Comparison of ENCODE assay signal across 12 cellular contexts in the genomic region with DNA sequence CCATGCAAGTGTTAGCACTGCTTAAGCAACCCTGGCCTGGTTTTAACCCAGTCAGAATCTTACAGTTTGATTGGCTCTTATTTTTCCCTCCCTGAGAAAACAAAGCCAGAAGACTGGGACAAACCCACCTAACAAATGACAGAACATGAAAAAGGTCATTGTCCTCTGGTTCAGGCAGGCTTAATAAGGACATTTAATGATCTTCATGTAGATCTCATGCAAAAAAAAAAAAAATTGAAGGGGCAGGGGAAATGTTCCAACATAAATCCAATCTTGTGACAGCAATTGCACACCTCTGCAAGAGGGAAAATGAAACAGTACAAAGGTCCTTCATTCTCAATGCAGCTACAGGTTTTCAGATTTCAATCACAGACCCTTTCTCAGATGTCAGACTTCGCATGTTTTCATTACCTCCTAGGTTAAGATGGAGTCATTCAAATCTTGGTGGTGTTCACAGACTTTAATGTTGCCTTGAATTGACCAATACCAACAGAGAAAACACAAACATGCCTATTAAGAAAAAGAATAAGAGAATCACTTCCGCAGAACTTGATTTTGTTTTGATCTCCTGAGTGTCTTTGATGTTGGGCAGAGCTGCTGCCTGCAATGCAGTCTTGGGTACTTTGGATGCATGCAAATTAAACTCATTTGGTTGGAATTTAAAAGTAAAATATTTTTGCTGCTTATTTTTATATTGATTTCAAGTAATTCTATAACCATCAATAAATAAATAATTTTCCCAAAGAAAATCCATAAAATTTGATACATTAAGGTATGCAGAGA.
"Had no signal": no experiment of that assay in that cellular context is flagged by ENCODE, and none has a peak within 500 bp of the region (broad histone marks: within the 10 kb centered on the region; RNA-seq: fewer than 3 reads in every experiment).

No MANE protein-coding gene starts in this region.

- H3K27me3 ChIP-seq: hepatocyte, transverse colon had no signal

- ATAC-seq: right cardiac atrium; stimulated activated memory B cell treated with anti-CD40 and anti-IgM and Interleukin-4, amounts not matched to agents 10 μg/mL and 1 μg/mL and 100 μg/mL, for 72 hours had no signal

- H3K36me3 Mint-ChIP-seq: stimulated activated memory B cell treated with anti-CD40 and anti-IgM and Interleukin-4, amounts not matched to agents 10 μg/mL and 1 μg/mL and 100 μg/mL, for 72 hours had no signal

- H3K36me3 ChIP-seq: transverse colon had no signal

- H3K4me1 Mint-ChIP-seq: stimulated activated memory B cell treated with anti-CD40 and anti-IgM and Interleukin-4, amounts not matched to agents 10 μg/mL and 1 μg/mL and 100 μg/mL, for 72 hours had no signal

- H3K27ac Mint-ChIP-seq: stimulated activated memory B cell treated with anti-CD40 and anti-IgM and Interleukin-4, amounts not matched to agents 10 μg/mL and 1 μg/mL and 100 μg/mL, for 72 hours; T-helper 2 cell treated with Interferon-gamma antibody and Interleukin-4, amounts not matched to agents 5 μg/mL and 100 μg/mL, for 36 hours had no signal

- DNase-seq: activated gamma-delta T cell; activated T-cell treated with anti-CD3 and anti-CD28 coated beads, Interleukin-2, amount 50 U/mL, for 1 hour; effector memory CD4-positive, alpha-beta T cell; kidney glomerular epithelial cell; mesendoderm; posterior cingulate gyrus; right cardiac atrium; substantia nigra; transverse colon had no signal

- H3K27ac ChIP-seq: hepatocyte, transverse colon had no signal

- H3K4me3 Mint-ChIP-seq: stimulated activated memory B cell treated with anti-CD40 and anti-IgM and Interleukin-4, amounts not matched to agents 10 μg/mL and 1 μg/mL and 100 μg/mL, for 72 hours; T-helper 2 cell treated with Interferon-gamma antibody and Interleukin-4, amounts not matched to agents 5 μg/mL and 100 μg/mL, for 36 hours had no signal

- H3K4me3 ChIP-seq: hepatocyte, transverse colon had no signal

- H3K9me3 ChIP-seq: transverse colon had no signal

- H3K4me1 ChIP-seq: transverse colon had no signal
